Comparison of ENCODE assay signal across 28 cellular contexts in genomic region chr1:196690582-196690981, GRCh38. TPM values are rescaled to one million over a fixed set of nuclear protein-coding genes. Genes with fewer than 3 reads are reported as not detected.
DNase-seq lines count a peak whose midpoint lies in the region; ATAC-seq and TF ChIP-seq lines count a peak whose summit lies in the region.
"Had no signal": no experiment of that assay in that cellular context is flagged by ENCODE, and none has a peak within 500 bp of the region (broad histone marks: within the 10 kb centered on the region; RNA-seq: fewer than 3 reads in every experiment).

No MANE protein-coding gene starts in this region.

- peak; percentile 5 for DNase-seq in Caki2 (ENCODE audit: low read depth)
- DNase-seq in NB4 (ENCODE audit: low read depth) = peak; percentile 7
- peak; percentile 77 for DNase-seq in NCI-H82 treated with DMSO at 0.1 percent for 48 hours (lab: John Stamatoyannopoulos, UW; ENCODE audit: unreplicated experiment)
- peak; percentile 1 for DNase-seq in left kidney (ENCODE audit: low read depth, low spot score)
- no peak for DNase-seq in prostate gland (ENCODE audit: low spot score)
- no peak for DNase-seq in glomerular visceral epithelial cell (ENCODE audit: extremely low spot score)
- DNase-seq in mesenchymal stem cell = no peak
- DNase-seq: activated CD4-positive, alpha-beta T cell treated with anti-CD3 and anti-CD28 coated beads, Interleukin-2, amount 50 U/mL, for 48 hours; activated CD4-positive, CD25-positive, alpha-beta regulatory T cell treated with anti-CD3 and anti-CD28 coated beads, Interleukin-2, amount 50 U/mL, for 72 hours; activated naive CD4-positive, alpha-beta T cell treated with anti-CD3 and anti-CD28 coated beads, Interleukin-2, amount 10 ng/mL, durations not matched to agents 7 days and 5 days; adrenal gland; CD4-positive, CD25-positive, alpha-beta regulatory T cell; effector memory CD8-positive, alpha-beta T cell; hypothalamus; Kasumi-1; left colon; MV-4-11; NCI-H1694; stimulated activated naive CD4-positive, alpha-beta T cell; T-helper 2 cell had no signal

- no peak overlapping the region for H2BK120ac ChIP-seq in mesenchymal stem cell (ENCODE audit: low read depth, low read length)

- H3K27ac ChIP-seq in prostate gland = no peak overlapping the region
- no peak overlapping the region for H3K27ac ChIP-seq in mesenchymal stem cell (ENCODE audit: low read length, poor library complexity, severe bottlenecking)
- H3K27ac ChIP-seq: adrenal gland, parathyroid adenoma, right atrium auricular region, RWPE1, SK-N-MC, suprapubic skin had no signal

- H2AK5ac ChIP-seq in mesenchymal stem cell (ENCODE audit: low read length, severe bottlenecking) = no peak overlapping the region

- no peak overlapping the region for H4K8ac ChIP-seq in mesenchymal stem cell (ENCODE audit: low read length)

- H3K9ac ChIP-seq in mesenchymal stem cell (ENCODE audit: low read length) = no peak overlapping the region
- H3K9ac ChIP-seq: parathyroid adenoma had no signal

- H3K9me3 ChIP-seq in prostate gland = no peaks in the 10 kb centered on the region
- no peaks in the 10 kb centered on the region for H3K9me3 ChIP-seq in mesenchymal stem cell (ENCODE audit: control insufficient read depth, low read length)
- H3K9me3 ChIP-seq: adrenal gland, right atrium auricular region, suprapubic skin had no signal

- no peak overlapping the region for H2BK12ac ChIP-seq in mesenchymal stem cell (ENCODE audit: low read length in 2 of 2)

- H3K14ac ChIP-seq in mesenchymal stem cell (ENCODE audit: low read length in 2 of 2) = no peak overlapping the region

- H3K27me3 ChIP-seq in prostate gland (replicated peaks; ENCODE audit: insufficient read depth) = no peaks in the 10 kb centered on the region
- H3K27me3 ChIP-seq in mesenchymal stem cell (ENCODE audit: control insufficient read depth in 1 of 2, insufficient read depth in 1 of 2, low read length in 2 of 2) = no peaks in the 10 kb centered on the region
- H3K27me3 ChIP-seq: adrenal gland, right atrium auricular region, suprapubic skin had no signal

- intact Hi-C loops in prostate gland (cut with DNase I) = no loop called here

- no peak overlapping the region for H2BK15ac ChIP-seq in mesenchymal stem cell (ENCODE audit: low read depth, poor library complexity, severe bottlenecking)

- H3K4me1 ChIP-seq in prostate gland (replicated peaks) (no peaks in the 10 kb centered on the region), mesenchymal stem cell (ENCODE audit: control insufficient read depth, insufficient read depth, low read depth, low read length) (no peaks in the 10 kb centered on the region)
- H3K4me1 ChIP-seq: adrenal gland, parathyroid adenoma, right atrium auricular region, suprapubic skin had no signal

- WGBS in prostate gland = 56% methylated on average over 5 of the region's 5 CpGs
- WGBS in mesenchymal stem cell = 76% methylated on average over 5 of the region's 5 CpGs

- H3K4me3 ChIP-seq in NB4 (ENCODE audit: low read depth, low read length) = no peak overlapping the region
- H3K4me3 ChIP-seq in prostate gland = no peak overlapping the region
- H3K4me3 ChIP-seq in mesenchymal stem cell (ENCODE audit: insufficient read depth in 1 of 2, low read depth in 1 of 2, low read length in 2 of 2) = no peak overlapping the region
- H3K4me3 ChIP-seq: adrenal gland, right atrium auricular region, SK-N-MC, smooth muscle cell, suprapubic skin had no signal

- in situ Hi-C loops in Caki2 (cut with HindIII; ENCODE audit: low pct_unique_long_range_greater_than_20kb, low sequenced_read_pairs) = no loop called here

- no peak overlapping the region for H3K18ac ChIP-seq in mesenchymal stem cell (ENCODE audit: low read depth in 1 of 2, low read length in 2 of 2)

- H2BK5ac ChIP-seq in mesenchymal stem cell (ENCODE audit: low read depth, low read length, poor library complexity, severe bottlenecking) = no peak overlapping the region

- no peak for TF ChIP-seq CTCF in NB4 (IDR thresholded peaks at IDR 0.05; ENCODE audit: low read depth, low read length)
- no peak for TF ChIP-seq CTCF in prostate gland (IDR thresholded peaks at IDR 0.05)

- no peak overlapping the region for H3K4me2 ChIP-seq in mesenchymal stem cell (ENCODE audit: low read length, poor library complexity, severe bottlenecking)
- H3K4me2 ChIP-seq: smooth muscle cell had no signal

- no peaks in the 10 kb centered on the region for H3K36me3 ChIP-seq in prostate gland
- peaks cover 3 to 13% of the 10 kb centered on the region in 2 experiments for H3K36me3 ChIP-seq in mesenchymal stem cell (ENCODE audit: control insufficient read depth in 1 of 2, insufficient read depth in 2 of 2, low read depth in 1 of 2, low read length in 2 of 2)
- H3K36me3 ChIP-seq: adrenal gland had no signal

- H3K23ac ChIP-seq in mesenchymal stem cell (ENCODE audit: low read length in 2 of 2) = no peak overlapping the region

- H3K79me1 ChIP-seq in mesenchymal stem cell (replicated peaks; ENCODE audit: low read length, poor library complexity, severe bottlenecking) = peaks cover 1% of the 10 kb centered on the region

- H2AFZ ChIP-seq in mesenchymal stem cell (ENCODE audit: low read depth, low read length) = no peak overlapping the region
- H2AFZ ChIP-seq: parathyroid adenoma had no signal

- no peak overlapping the region for H3K4ac ChIP-seq in mesenchymal stem cell (ENCODE audit: low read depth in 1 of 2, low read length in 2 of 2)

- no peak overlapping the region for H4K91ac ChIP-seq in mesenchymal stem cell (ENCODE audit: low read length)

- ATAC-seq in GM19395 (IDR thresholded peaks at IDR 0.05; ENCODE audit: unreplicated experiment) = no peak
- ATAC-seq: effector memory CD8-positive, alpha-beta T cell; left colon had no signal

- TF ChIP-seq POLR2A in NB4 (IDR thresholded peaks at IDR 0.05; ENCODE audit: extremely low read depth, insufficient read length) (no peak), prostate gland (IDR thresholded peaks at IDR 0.05) (no peak)

RNA-seq across cellular contexts. Expression of gene CFH, which starts 38.7 kb away (rescaled TPM):
- total RNA-seq in Caki2 (2014; rRNA removed; shearing (Covaris generic); ENCODE audit: low replicate concordance) = 2.8 and 5.7 TPM in 2 replicates
- total RNA-seq in prostate gland = 10 to 100 TPM; 23.5 to 31.5 TPM
- polyA plus RNA-seq in mesenchymal stem cell (2013, experiment 1 of 2) = 107 TPM
- 110 TPM for polyA plus RNA-seq in mesenchymal stem cell (2013, experiment 2 of 2)
- polyA plus RNA-seq: neural cell had no signal

Comparison
In these comparisons a context has a peak if more than half of its experiments do, and no peak if none do; other contexts are left out.
1. DNase-seq: peak in Caki2 (single experiment), NB4 (single experiment), NCI-H82 treated with DMSO at 0.1 percent for 48 hours (single experiment) and left kidney (single experiment); none in prostate gland (single experiment), glomerular visceral epithelial cell (single experiment) and mesenchymal stem cell (single experiment).